ENCODE assay signal across 17 cellular contexts in the genomic region with DNA sequence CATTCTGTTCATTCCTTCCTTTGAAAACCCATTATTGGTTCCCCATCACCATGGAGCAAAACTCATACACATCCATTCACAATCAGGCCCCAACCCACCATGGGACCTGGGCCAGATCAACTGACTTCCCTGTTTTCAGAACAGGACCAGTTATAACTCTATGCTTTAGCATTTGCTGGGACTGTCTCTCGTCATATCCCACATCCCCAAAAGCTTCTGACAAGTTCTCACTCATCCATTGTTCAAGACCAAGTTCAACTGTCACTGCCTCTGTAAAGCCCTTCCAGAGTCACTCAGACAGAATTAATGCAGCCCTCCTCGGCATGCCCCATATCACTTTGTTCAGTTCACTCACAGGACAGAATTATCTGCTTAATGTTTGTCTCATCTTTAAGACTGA.
"Had no signal": no experiment of that assay in that cellular context is flagged by ENCODE, and none has a peak within 500 bp of the region (broad histone marks: within the 10 kb centered on the region; RNA-seq: fewer than 3 reads in every experiment).

No MANE protein-coding gene starts in this region.

- H3K9me3 ChIP-seq: spleen, tibial nerve, uterus had no signal

- H3K36me3 Mint-ChIP-seq: memory B cell had no signal

- H3K27ac ChIP-seq: hepatocyte, neural progenitor cell, spleen, tibial nerve, uterus had no signal

- H3K4me2 ChIP-seq: hepatocyte, neural progenitor cell had no signal

- H3K9ac ChIP-seq: neural progenitor cell had no signal

- H3K4me3 Mint-ChIP-seq: memory B cell, neural progenitor cell had no signal

- H3K27me3 Mint-ChIP-seq: brain had no signal

- H3K27me3 ChIP-seq: hepatocyte, uterus had no signal

- H3K9me3 Mint-ChIP-seq: activated naive CD4-positive, alpha-beta T cell treated with anti-CD3 and anti-CD28 coated beads, Interleukin-2, amount 50 U/mL, for 72 hours; memory B cell had no signal

- H3K36me3 ChIP-seq: neural progenitor cell, spleen, tibial nerve, uterus had no signal

- H3K4me3 ChIP-seq: hepatocyte, neural progenitor cell, spleen, tibial nerve, uterus had no signal

- ATAC-seq: activated naive CD4-positive, alpha-beta T cell treated with anti-CD3 and anti-CD28 coated beads, Interleukin-2, amount 50 U/mL, for 72 hours; left cardiac atrium; stimulated activated naive CD8-positive, alpha-beta T cell treated with anti-CD3 and anti-CD28 coated beads, Interleukin-15, Interleukin-2, amounts not matched to agents 100 U/mL and 50 U/mL, for 24 hours had no signal

- H3K27ac Mint-ChIP-seq: activated naive CD4-positive, alpha-beta T cell treated with anti-CD3 and anti-CD28 coated beads, Interleukin-2, amount 50 U/mL, for 72 hours; brain; memory B cell; neural progenitor cell had no signal

- DNase-seq: activated gamma-delta T cell treated with Interleukin-2 at 50 U/mL for 16 hours; activated T-cell treated with anti-CD3 and anti-CD28 coated beads, Interleukin-2, amount 50 U/mL, for 1 hour; effector CD8-positive, alpha-beta T cell; foreskin melanocyte; glutamatergic neuron; islet precursor cell; left cardiac atrium; spleen; stimulated activated CD4-positive, alpha-beta T cell treated with anti-CD3 and anti-CD28 coated beads, Interleukin-4, amount 100 ng/mL, for 4 hours; stimulated activated naive CD8-positive, alpha-beta T cell treated with anti-CD3 and anti-CD28 coated beads, Interleukin-15, Interleukin-2, amounts not matched to agents 100 U/mL and 50 U/mL, for 24 hours; uterus had no signal

- H2AFZ ChIP-seq: hepatocyte, neural progenitor cell had no signal
